In genomic region chr16:55907661-55908060, GRCh38 we compare ENCODE assay signal across 32 cellular contexts. TPM values are rescaled to one million over a fixed set of nuclear protein-coding genes. Genes with fewer than 3 reads are reported as not detected.
"Had no signal": no experiment of that assay in that cellular context is flagged by ENCODE, and none has a peak within 500 bp of the region (broad histone marks: within the 10 kb centered on the region; RNA-seq: fewer than 3 reads in every experiment).

No MANE protein-coding gene starts in this region.

- H3K4me1 Mint-ChIP-seq: endodermal cell, memory B cell had no signal

- H3K4me3 Mint-ChIP-seq: dendritic cell treated with granulocyte-macrophage colony-stimulating factor and Interleukin-4, amounts not matched to agents 40 ng/mL and 50 ng/mL, for 4 days; effector memory CD8-positive, alpha-beta T cell; endodermal cell; memory B cell had no signal

- H3K27ac Mint-ChIP-seq: dendritic cell treated with granulocyte-macrophage colony-stimulating factor and Interleukin-4, amounts not matched to agents 40 ng/mL and 50 ng/mL, for 4 days; effector memory CD8-positive, alpha-beta T cell; endodermal cell; memory B cell had no signal

- H3K27me3 ChIP-seq: colonic mucosa, esophagus squamous epithelium, gastrocnemius medialis, heart right ventricle, left lung had no signal

- ATAC-seq: effector memory CD8-positive, alpha-beta T cell; esophagus mucosa; gastrocnemius medialis; heart right ventricle; left cardiac atrium; left lung; left ventricle myocardium superior; lower lobe of right lung had no signal

- H3K4me1 ChIP-seq: colonic mucosa, left lung, lower lobe of right lung had no signal

- H3K9me3 ChIP-seq: colonic mucosa, esophagus squamous epithelium, gastrocnemius medialis, lower lobe of right lung had no signal

- H3K27ac ChIP-seq: colonic mucosa, epithelial cell of prostate, esophagus squamous epithelium, gastrocnemius medialis, heart right ventricle, left lung, lower lobe of right lung had no signal

- H3K36me3 ChIP-seq: colonic mucosa, esophagus squamous epithelium, gastrocnemius medialis, heart right ventricle, left lung, lower lobe of right lung had no signal

- DNase-seq: cerebellar nuclear complex; colonic mucosa; cortex of kidney; effector CD8-positive, alpha-beta T cell; effector memory CD8-positive, alpha-beta T cell; endodermal cell; erythroblast; esophagus squamous epithelium; foreskin fibroblast; foreskin melanocyte; gastrocnemius medialis; glutamatergic neuron; head of caudate nucleus; heart right ventricle; hippocampal formation; left cardiac atrium; left lung; left ventricle myocardium superior; lower lobe of right lung; mammary epithelial cell; mesendoderm had no signal

- FAIRE-seq: endometrium, islet of Langerhans, keratinocyte had no signal

- H3K4me3 ChIP-seq: colonic mucosa, esophagus squamous epithelium, gastrocnemius medialis, heart right ventricle, left lung, lower lobe of right lung had no signal

RNA-seq across cellular contexts. Expression of gene CES5A, which starts 32.5 kb away (rescaled TPM):
- total RNA-seq: chondrocyte, colonic mucosa, dermis microvascular lymphatic vessel endothelial cell, esophagus mucosa, esophagus squamous epithelium, gastrocnemius medialis, glomerular endothelial cell, kidney epithelial cell, left lung, left ventricle myocardium superior, lower lobe of right lung, mammary epithelial cell had no signal
- polyA plus RNA-seq: keratinocyte, mammary epithelial cell had no signal
